ENCODE assay signal across 8 cellular contexts in genomic region chr7:2237109-2237602, GRCh38. TPM values are rescaled to one million over a fixed set of nuclear protein-coding genes. Genes with fewer than 3 reads are reported as not detected.
DNase-seq lines count a peak whose midpoint lies in the region; ATAC-seq lines count a peak whose summit lies in the region.

No MANE protein-coding gene starts in this region.

- DNase-seq in Right ventricle myocardium superior (peak; percentile 61), cardiac septum (ENCODE audit: low spot score) (no peak), UCSD-AML1 (lab: John Stamatoyannopoulos, UW; ENCODE audit: unreplicated experiment) (peak; percentile 15), mucosa of gallbladder (ENCODE audit: low spot score) (peak; percentile 49), epidermal melanocyte (ENCODE audit: insufficient read length, low spot score) (no peak), COLO668 (lab: John Stamatoyannopoulos, UW; ENCODE audit: unreplicated experiment) (no peak)

- intact Hi-C loops in Right ventricle myocardium superior (cut with DNase I) (no loop called here), cardiac septum (cut with DNase I) (no loop called here)

- ATAC-seq in Right ventricle myocardium superior (ENCODE audit: poor library complexity) (no peak), HG03108 (IDR thresholded peaks at IDR 0.05; ENCODE audit: unreplicated experiment) (peak; percentile 44), HG02970 (IDR thresholded peaks at IDR 0.05; ENCODE audit: low FRiP score, unreplicated experiment) (no peak)

RNA-seq across cellular contexts. Expression of gene MAD1L1, which starts 4.4 kb away (rescaled TPM):
- total RNA-seq in Right ventricle myocardium superior: 17.9 TPM
- total RNA-seq in cardiac septum: 13.5 TPM
- total RNA-seq in mucosa of gallbladder: 50.5 TPM

RNA-seq across cellular contexts. Expression of gene MRM2, which starts 4.8 kb away (rescaled TPM):
- total RNA-seq in Right ventricle myocardium superior (20.0 TPM), cardiac septum (15.6 TPM), mucosa of gallbladder (21.4 TPM)

RNA-seq across cellular contexts. Expression of gene NUDT1, which starts 4.9 kb away (rescaled TPM):
- total RNA-seq in Right ventricle myocardium superior: 10.6 TPM
- 9.6 TPM for total RNA-seq in cardiac septum
- total RNA-seq in mucosa of gallbladder: 11.6 TPM

Comparison
In these comparisons a context has a peak if more than half of its experiments do, and no peak if none do; other contexts are left out.
1. DNase-seq: peak in Right ventricle myocardium superior (single experiment), UCSD-AML1 (single experiment) and mucosa of gallbladder (single experiment); none in cardiac septum (single experiment), epidermal melanocyte (single experiment) and COLO668 (single experiment).